16 cellular contexts compared by ENCODE assay signal in the genomic region with DNA sequence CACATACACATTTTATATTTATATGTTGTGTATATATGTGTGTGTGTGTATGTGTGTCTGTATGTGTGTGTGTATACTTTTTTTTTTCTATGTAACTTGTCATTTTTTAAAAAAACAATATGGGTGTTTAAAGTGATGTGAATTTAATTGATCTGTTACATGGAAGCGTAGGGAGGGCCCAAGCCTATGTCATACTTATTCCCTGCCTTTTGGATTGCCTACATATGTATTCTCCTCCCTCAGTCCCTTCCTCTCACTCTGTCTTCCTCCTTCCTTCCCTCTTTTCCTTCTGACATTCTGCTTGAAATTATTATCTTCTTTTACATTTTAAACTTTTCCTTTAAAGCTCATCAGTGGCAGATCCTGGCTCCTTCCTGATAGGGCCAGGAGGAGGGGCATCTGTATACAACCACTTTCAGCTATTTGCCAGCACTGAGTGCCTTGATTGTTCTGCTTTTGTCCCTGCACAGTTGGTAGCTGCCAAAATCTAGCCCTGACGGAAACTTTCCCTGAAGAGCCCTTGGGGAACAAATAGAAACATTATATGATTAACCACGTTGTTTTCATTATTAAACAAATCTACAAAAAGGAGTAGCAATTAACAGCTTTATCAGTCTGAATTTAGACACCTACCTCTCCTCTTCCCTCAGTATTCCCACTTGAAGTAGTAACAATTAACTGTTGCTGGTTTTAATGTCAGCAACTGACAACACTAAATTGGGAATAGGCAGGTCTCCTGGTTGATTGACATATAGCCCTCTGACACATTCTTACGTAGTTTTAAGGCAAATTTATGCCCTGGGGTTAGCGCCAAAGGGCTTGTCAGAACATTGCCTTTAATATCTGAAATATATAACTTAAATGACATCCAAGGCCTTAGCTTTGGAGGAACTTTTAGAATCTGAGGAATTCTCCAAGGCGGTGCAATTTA.
DNase-seq lines count a peak whose midpoint lies in the region; ATAC-seq and TF ChIP-seq lines count a peak whose summit lies in the region.
"Had no signal": no experiment of that assay in that cellular context is flagged by ENCODE, and none has a peak within 500 bp of the region (broad histone marks: within the 10 kb centered on the region; RNA-seq: fewer than 3 reads in every experiment).

No MANE protein-coding gene starts in this region.

- no peak for TF ChIP-seq CTCF in GM13976 (IDR thresholded peaks at IDR 0.05; ENCODE audit: borderline replicate concordance, control extremely low read depth, extremely low read depth, insufficient read depth, missing control alignments)

- H3K9ac ChIP-seq in NT2/D1 (ENCODE audit: insufficient read length, low read depth), result no peak overlapping the region
- no peak overlapping the region for H3K9ac ChIP-seq in stomach smooth muscle (ENCODE audit: low read length in 2 of 2)

- no peaks in the 10 kb centered on the region; the same call in 1 of the 2 replicates for H3K9me3 ChIP-seq in NT2/D1 (ENCODE audit: insufficient read depth, low read length)
- H3K9me3 ChIP-seq in stomach smooth muscle (ENCODE audit: control insufficient read depth in 2 of 2, low read length in 2 of 2), result no peaks in the 10 kb centered on the region
- H3K9me3 ChIP-seq: MG63, upper lobe of left lung had no signal

- DNase-seq in NCI-H1417 treated with DMSO at 0.1 percent for 48 hours (lab: John Stamatoyannopoulos, UW), result peak; percentile 90
- peak; percentile 51 for DNase-seq in NT2/D1 (ENCODE audit: low read depth, low spot score)
- peak; percentile 47 for DNase-seq in iPS DF 19.7 (ENCODE audit: low read depth, low spot score)
- no peak for DNase-seq in NAMALWA (ENCODE audit: low spot score)
- DNase-seq in GM13976 (ENCODE audit: low spot score), result no peak
- no peak for DNase-seq in NCI-H82 treated with DMSO at 0.1 percent for 48 hours (lab: John Stamatoyannopoulos, UW; ENCODE audit: unreplicated experiment)
- DNase-seq: activated CD4-positive, alpha-beta memory T cell treated with anti-CD3 and anti-CD28 coated beads, Interleukin-2, amount 10 ng/mL, durations not matched to agents 7 days and 5 days; activated gamma-delta T cell treated with Interleukin-2 at 50 U/mL for 16 hours; CD8-positive, alpha-beta T cell; central memory CD4-positive, alpha-beta T cell; MG63; PC-9; upper lobe of left lung had no signal

- peak overlapping the region; percentile 37 for H3K27ac ChIP-seq in stomach smooth muscle (ENCODE audit: low read length)
- H3K27ac ChIP-seq: PC-9 had no signal

- peaks cover 2% of the 10 kb centered on the region for H3K27me3 ChIP-seq in NT2/D1 (ENCODE audit: insufficient read depth, insufficient read length)
- no peaks in the 10 kb centered on the region for H3K27me3 ChIP-seq in stomach smooth muscle (ENCODE audit: control insufficient read depth in 1 of 2, insufficient read depth in 2 of 2, low read length in 2 of 2)
- H3K27me3 ChIP-seq: upper lobe of left lung had no signal

- H3K4me1 ChIP-seq in NT2/D1 (ENCODE audit: insufficient read depth, insufficient read length) (no peaks in the 10 kb centered on the region), stomach smooth muscle (ENCODE audit: control insufficient read depth, insufficient read depth, low read length) (peaks cover 5% of the 10 kb centered on the region)
- H3K4me1 ChIP-seq: upper lobe of left lung had no signal

- H3K4me3 ChIP-seq in NT2/D1 (ENCODE audit: insufficient read length, low read depth) (no peak overlapping the region), stomach smooth muscle (ENCODE audit: low read length in 2 of 2) (no peak overlapping the region)
- H3K4me3 ChIP-seq: MG63, PC-9, upper lobe of left lung had no signal

- no peak for ATAC-seq in HG03045 (IDR thresholded peaks at IDR 0.05; ENCODE audit: unreplicated experiment)
- ATAC-seq: CD8-positive, alpha-beta T cell; esophagus mucosa had no signal

- H3K36me3 ChIP-seq in NT2/D1 (ENCODE audit: insufficient read depth, insufficient read length, low read length) (no peaks in the 10 kb centered on the region), stomach smooth muscle (ENCODE audit: control insufficient read depth in 2 of 2, insufficient read depth in 2 of 2, low read length in 2 of 2) (no peaks in the 10 kb centered on the region)
- H3K36me3 ChIP-seq: MG63, upper lobe of left lung had no signal

- in situ Hi-C loops in GM13976 (cut with MboI; ENCODE audit: low sequenced_read_pairs, unreplicated experiment), result no loop called here

Comparison
In these comparisons a context has a peak if more than half of its experiments do, and no peak if none do; other contexts are left out.
1. DNase-seq: peak in NCI-H1417 treated with DMSO at 0.1 percent for 48 hours (single experiment), NT2/D1 (single experiment) and iPS DF 19.7 (single experiment); none in NAMALWA (single experiment), GM13976 (single experiment) and NCI-H82 treated with DMSO at 0.1 percent for 48 hours (single experiment).